In genomic region chr11:125455851-125456250, GRCh38 we compare ENCODE assay signal across 22 cellular contexts.
"Had no signal": no experiment of that assay in that cellular context is flagged by ENCODE, and none has a peak within 500 bp of the region (broad histone marks: within the 10 kb centered on the region; RNA-seq: fewer than 3 reads in every experiment).

No MANE protein-coding gene starts in this region.

- H3K4me3 ChIP-seq: adrenal gland, ascending aorta, right atrium auricular region, upper lobe of left lung, vagina had no signal

- FAIRE-seq: endometrium, frontal cortex, keratinocyte had no signal

- H3K9me3 ChIP-seq: adrenal gland, ascending aorta, right atrium auricular region, upper lobe of left lung, vagina had no signal

- DNase-seq: activated CD4-positive, alpha-beta T cell treated with anti-CD3 and anti-CD28 coated beads, Interleukin-2, amount 50 U/mL, for 1 hour; activated CD8-positive, alpha-beta T cell treated with anti-CD3 and anti-CD28 coated beads for 36 hours; activated effector memory CD4-positive, alpha-beta T cell treated with anti-CD3 and anti-CD28 coated beads, Interleukin-2, amount 50 U/mL, for 16 hours; activated naive CD4-positive, alpha-beta T cell treated with anti-CD3 and anti-CD28 coated beads for 36 hours; activated naive CD8-positive, alpha-beta T cell treated with anti-CD3 and anti-CD28 coated beads for 36 hours; brain microvascular endothelial cell; effector CD4-positive, alpha-beta T cell; left colon; mammary epithelial cell; naive B cell; stimulated activated CD4-positive, alpha-beta T cell treated with anti-CD3 and anti-CD28 coated beads, Interleukin-15, amount 100 ng/mL, for 24 hours; stimulated activated CD4-positive, alpha-beta T cell treated with anti-CD3 and anti-CD28 coated beads, Interleukin-2, amount 100 ng/mL, for 24 hours; stimulated activated naive B cell treated with anti-CD40 and anti-IgM and Interleukin-4, amounts not matched to agents 10 μg/mL and 1 μg/mL and 100 μg/mL, for 72 hours; T-helper 2 cell had no signal

- ATAC-seq: activated CD8-positive, alpha-beta T cell treated with anti-CD3 and anti-CD28 coated beads for 36 hours; left colon; stimulated activated naive B cell treated with anti-CD40 and anti-IgM and Interleukin-4, amounts not matched to agents 10 μg/mL and 1 μg/mL and 100 μg/mL, for 72 hours had no signal

- H3K27me3 ChIP-seq: adrenal gland, ascending aorta, brain microvascular endothelial cell, right atrium auricular region, upper lobe of left lung, vagina had no signal

- H3K27ac ChIP-seq: adrenal gland, ascending aorta, brain microvascular endothelial cell, right atrium auricular region, upper lobe of left lung, vagina had no signal

- H3K36me3 ChIP-seq: adrenal gland, brain microvascular endothelial cell, right atrium auricular region, upper lobe of left lung, vagina had no signal
